ENCODE assay signal across 1 cellular context in the genomic region with DNA sequence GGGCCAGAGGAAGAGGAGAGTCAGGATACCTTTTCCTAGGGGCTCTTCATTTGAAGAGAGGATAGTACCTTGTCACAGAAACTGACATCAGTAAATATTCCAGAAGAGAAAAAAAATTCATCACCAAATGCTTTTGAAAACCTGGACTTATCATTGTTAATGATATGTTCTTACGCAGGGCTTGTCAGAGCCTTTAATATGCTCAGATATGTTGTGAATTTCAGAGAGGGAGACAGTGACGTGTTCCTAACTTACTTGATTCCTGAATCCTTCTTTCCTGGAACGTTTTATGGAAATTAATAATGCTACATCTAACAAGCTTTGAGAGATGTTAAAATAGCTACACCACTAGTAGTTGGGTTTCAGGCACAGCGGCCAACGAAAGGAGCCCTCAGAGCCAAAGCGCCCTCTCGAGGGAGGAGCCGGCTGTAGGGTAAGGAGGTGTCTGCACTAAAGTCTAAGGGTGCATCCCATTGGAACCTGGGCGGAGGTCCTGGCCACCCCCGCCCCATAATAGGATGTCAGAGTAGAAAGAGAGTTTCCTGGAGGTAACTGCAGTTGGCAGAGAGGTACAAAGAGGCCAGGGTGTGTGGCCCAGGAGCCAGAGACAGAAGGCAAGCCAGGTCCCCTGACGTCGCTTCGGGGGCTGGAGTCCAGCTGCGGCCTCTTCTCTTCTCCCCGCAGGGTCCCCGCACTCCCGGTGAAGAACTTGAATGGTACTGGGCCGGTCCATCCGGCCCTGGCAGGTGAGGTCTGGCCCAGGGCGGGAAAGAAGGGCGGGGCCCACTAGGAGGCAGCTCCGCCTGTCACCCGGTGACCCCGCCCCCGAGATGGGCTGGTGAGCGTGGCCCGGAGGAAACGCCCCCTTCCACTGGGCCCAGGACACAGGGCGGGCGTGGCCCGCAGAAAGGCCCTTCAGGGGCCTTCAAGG.
A peak's percentile ranks its signal among the peaks of the same experiment; 100 is the strongest.
TF ChIP-seq lines count a peak whose summit lies in the region.

No MANE protein-coding gene starts in this region.

TF ChIP-seq in K562, 482 proteins besides CTCF, POLR2A, EP300 and RAD21 (continues in another document):
- TF ChIP-seq NFIC (IDR thresholded peaks at IDR 0.05) (no peak), NBN (IDR thresholded peaks at IDR 0.05; ENCODE audit: low read depth) (no peak), BRD9 (IDR thresholded peaks at IDR 0.05; ENCODE audit: low read depth, partially characterized antibody) (no peak), STAT6 (CRISPR knock-in tag; IDR thresholded peaks at IDR 0.05) (no peak), ZNF639 (CRISPR knock-in tag; conservative IDR thresholded peaks at IDR 0.05 in 1 of 2, IDR thresholded peaks at IDR 0.05 in 1 of 2) (no peak), JUN (IDR thresholded peaks at IDR 0.05; ENCODE audit: borderline replicate concordance, low read depth, low read length) (no peak), JUN (CRISPR knock-in tag; IDR thresholded peaks at IDR 0.05; ENCODE audit: borderline replicate concordance) (no peak), RERE (CRISPR knock-in tag; IDR thresholded peaks at IDR 0.05; ENCODE audit: borderline replicate concordance) (no peak), PRPF4 (IDR thresholded peaks at IDR 0.05; ENCODE audit: insufficient read depth, low read depth, low read length, poor library complexity, severe bottlenecking) (no peak), HDAC8 (tag; IDR thresholded peaks at IDR 0.05) (no peak), MXI1 (IDR thresholded peaks at IDR 0.05; ENCODE audit: low read depth, low read length) (no peak), ZNF232 (CRISPR knock-in tag; IDR thresholded peaks at IDR 0.05) (no peak), ZNF395 (CRISPR knock-in tag; IDR thresholded peaks at IDR 0.05) (no peak), C11orf30 (IDR thresholded peaks at IDR 0.05; ENCODE audit: low read depth) (no peak), CCNT2 (IDR thresholded peaks at IDR 0.05; ENCODE audit: borderline replicate concordance, extremely low read depth, insufficient read length, low read depth, low read length) (no peak), SMC3 (conservative IDR thresholded peaks at IDR 0.05; ENCODE audit: insufficient read depth, low read depth, low read length) (0 out of 2 replicates have a peak, but pooled peaks have one; percentile 3), BCOR (IDR thresholded peaks at IDR 0.05) (no peak), OTX1 (CRISPR knock-in tag; IDR thresholded peaks at IDR 0.05) (no peak), RBM22 (IDR thresholded peaks at IDR 0.05; ENCODE audit: low read depth, low read length, poor library complexity, severe bottlenecking) (no peak), ZKSCAN1 (IDR thresholded peaks at IDR 0.05; ENCODE audit: low read depth, low read length) (no peak), ZNF24 (IDR thresholded peaks at IDR 0.05) (no peak), XRCC4 (IDR thresholded peaks at IDR 0.05; ENCODE audit: extremely low read depth, insufficient read depth, insufficient read length) (no peak), PHB (CRISPR knock-in tag; IDR thresholded peaks at IDR 0.05) (no peak), NFYB (IDR thresholded peaks at IDR 0.05; ENCODE audit: extremely low read depth, insufficient read length) (no peak), KDM2B (CRISPR knock-in tag; IDR thresholded peaks at IDR 0.05) (no peak), ZNF583 (CRISPR knock-in tag; IDR thresholded peaks at IDR 0.05) (no peak)
- TF ChIP-seq, protein P1, sequence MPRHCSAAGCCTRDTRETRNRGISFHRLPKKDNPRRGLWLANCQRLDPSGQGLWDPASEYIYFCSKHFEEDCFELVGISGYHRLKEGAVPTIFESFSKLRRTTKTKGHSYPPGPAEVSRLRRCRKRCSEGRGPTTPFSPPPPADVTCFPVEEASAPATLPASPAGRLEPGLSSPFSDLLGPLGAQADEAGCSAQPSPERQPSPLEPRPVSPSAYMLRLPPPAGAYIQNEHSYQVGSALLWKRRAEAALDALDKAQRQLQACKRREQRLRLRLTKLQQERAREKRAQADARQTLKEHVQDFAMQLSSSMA (CRISPR knock-in tag; IDR thresholded peaks at IDR 0.05), result no peak
- TF ChIP-seq, protein P2, sequence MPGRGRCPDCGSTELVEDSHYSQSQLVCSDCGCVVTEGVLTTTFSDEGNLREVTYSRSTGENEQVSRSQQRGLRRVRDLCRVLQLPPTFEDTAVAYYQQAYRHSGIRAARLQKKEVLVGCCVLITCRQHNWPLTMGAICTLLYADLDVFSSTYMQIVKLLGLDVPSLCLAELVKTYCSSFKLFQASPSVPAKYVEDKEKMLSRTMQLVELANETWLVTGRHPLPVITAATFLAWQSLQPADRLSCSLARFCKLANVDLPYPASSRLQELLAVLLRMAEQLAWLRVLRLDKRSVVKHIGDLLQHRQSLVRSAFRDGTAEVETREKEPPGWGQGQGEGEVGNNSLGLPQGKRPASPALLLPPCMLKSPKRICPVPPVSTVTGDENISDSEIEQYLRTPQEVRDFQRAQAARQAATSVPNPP (IDR thresholded peaks at IDR 0.05; ENCODE audit: borderline replicate concordance, insufficient read depth, insufficient read length), result no peak
- TF ChIP-seq, protein P3, sequence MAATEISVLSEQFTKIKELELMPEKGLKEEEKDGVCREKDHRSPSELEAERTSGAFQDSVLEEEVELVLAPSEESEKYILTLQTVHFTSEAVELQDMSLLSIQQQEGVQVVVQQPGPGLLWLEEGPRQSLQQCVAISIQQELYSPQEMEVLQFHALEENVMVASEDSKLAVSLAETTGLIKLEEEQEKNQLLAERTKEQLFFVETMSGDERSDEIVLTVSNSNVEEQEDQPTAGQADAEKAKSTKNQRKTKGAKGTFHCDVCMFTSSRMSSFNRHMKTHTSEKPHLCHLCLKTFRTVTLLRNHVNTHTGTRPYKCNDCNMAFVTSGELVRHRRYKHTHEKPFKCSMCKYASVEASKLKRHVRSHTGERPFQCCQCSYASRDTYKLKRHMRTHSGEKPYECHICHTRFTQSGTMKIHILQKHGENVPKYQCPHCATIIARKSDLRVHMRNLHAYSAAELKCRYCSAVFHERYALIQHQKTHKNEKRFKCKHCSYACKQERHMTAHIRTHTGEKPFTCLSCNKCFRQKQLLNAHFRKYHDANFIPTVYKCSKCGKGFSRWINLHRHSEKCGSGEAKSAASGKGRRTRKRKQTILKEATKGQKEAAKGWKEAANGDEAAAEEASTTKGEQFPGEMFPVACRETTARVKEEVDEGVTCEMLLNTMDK (IDR thresholded peaks at IDR 0.05; ENCODE audit: borderline replicate concordance, insufficient read depth, low read depth, low read length, poor library complexity, severe bottlenecking), result peak; percentile 71
- TF ChIP-seq, protein P4, sequence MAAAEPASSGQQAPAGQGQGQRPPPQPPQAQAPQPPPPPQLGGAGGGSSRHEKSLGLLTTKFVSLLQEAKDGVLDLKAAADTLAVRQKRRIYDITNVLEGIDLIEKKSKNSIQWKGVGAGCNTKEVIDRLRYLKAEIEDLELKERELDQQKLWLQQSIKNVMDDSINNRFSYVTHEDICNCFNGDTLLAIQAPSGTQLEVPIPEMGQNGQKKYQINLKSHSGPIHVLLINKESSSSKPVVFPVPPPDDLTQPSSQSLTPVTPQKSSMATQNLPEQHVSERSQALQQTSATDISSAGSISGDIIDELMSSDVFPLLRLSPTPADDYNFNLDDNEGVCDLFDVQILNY (CRISPR knock-in tag; IDR thresholded peaks at IDR 0.05), result no peak
- TF ChIP-seq, protein P5, sequence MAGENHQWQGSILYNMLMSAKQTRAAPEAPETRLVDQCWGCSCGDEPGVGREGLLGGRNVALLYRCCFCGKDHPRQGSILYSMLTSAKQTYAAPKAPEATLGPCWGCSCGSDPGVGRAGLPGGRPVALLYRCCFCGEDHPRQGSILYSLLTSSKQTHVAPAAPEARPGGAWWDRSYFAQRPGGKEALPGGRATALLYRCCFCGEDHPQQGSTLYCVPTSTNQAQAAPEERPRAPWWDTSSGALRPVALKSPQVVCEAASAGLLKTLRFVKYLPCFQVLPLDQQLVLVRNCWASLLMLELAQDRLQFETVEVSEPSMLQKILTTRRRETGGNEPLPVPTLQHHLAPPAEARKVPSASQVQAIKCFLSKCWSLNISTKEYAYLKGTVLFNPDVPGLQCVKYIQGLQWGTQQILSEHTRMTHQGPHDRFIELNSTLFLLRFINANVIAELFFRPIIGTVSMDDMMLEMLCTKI (IDR thresholded peaks at IDR 0.05; ENCODE audit: partially characterized antibody), result no peak
- TF ChIP-seq, protein P6, sequence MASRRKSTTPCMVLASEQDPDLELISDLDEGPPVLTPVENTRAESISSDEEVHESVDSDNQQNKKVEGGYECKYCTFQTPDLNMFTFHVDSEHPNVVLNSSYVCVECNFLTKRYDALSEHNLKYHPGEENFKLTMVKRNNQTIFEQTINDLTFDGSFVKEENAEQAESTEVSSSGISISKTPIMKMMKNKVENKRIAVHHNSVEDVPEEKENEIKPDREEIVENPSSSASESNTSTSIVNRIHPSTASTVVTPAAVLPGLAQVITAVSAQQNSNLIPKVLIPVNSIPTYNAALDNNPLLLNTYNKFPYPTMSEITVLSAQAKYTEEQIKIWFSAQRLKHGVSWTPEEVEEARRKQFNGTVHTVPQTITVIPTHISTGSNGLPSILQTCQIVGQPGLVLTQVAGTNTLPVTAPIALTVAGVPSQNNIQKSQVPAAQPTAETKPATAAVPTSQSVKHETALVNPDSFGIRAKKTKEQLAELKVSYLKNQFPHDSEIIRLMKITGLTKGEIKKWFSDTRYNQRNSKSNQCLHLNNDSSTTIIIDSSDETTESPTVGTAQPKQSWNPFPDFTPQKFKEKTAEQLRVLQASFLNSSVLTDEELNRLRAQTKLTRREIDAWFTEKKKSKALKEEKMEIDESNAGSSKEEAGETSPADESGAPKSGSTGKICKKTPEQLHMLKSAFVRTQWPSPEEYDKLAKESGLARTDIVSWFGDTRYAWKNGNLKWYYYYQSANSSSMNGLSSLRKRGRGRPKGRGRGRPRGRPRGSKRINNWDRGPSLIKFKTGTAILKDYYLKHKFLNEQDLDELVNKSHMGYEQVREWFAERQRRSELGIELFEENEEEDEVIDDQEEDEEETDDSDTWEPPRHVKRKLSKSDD (conservative IDR thresholded peaks at IDR 0.05; ENCODE audit: low read length), result no peak
